ENCODE assay signal across 1 cellular context in genomic region chr7:130208511-130208910, GRCh38.
TF ChIP-seq lines count a peak whose summit lies in the region.

No MANE protein-coding gene starts in this region.

TF ChIP-seq in K562, 482 proteins besides CTCF, POLR2A, EP300 and RAD21:
- TF ChIP-seq CEBPB (tag; IDR thresholded peaks at IDR 0.05) (peak; percentile 42; the same call in 1 of the 2 replicates), GTF2B (IDR thresholded peaks at IDR 0.05; ENCODE audit: extremely low read depth, insufficient read length) (no peak), CEBPG (CRISPR knock-in tag; IDR thresholded peaks at IDR 0.05) (no peak; the same call in 1 of the 2 replicates), CEBPG (tag; conservative IDR thresholded peaks at IDR 0.05 in 1 of 2, IDR thresholded peaks at IDR 0.05 in 1 of 2) (peak in 1 of 2 experiments; percentile 49; a peak in 2 of 4 replicates), HNRNPH1 (optimal IDR thresholded peaks at IDR 0.05; ENCODE audit: low read depth, low read length) (no peak), KLF10 (CRISPR knock-in tag; IDR thresholded peaks at IDR 0.05) (no peak), ELF2 (CRISPR knock-in tag; IDR thresholded peaks at IDR 0.05) (no peak), ZNF408 (CRISPR knock-in tag; IDR thresholded peaks at IDR 0.05; ENCODE audit: low read depth) (no peak), ELF1 (tag; IDR thresholded peaks at IDR 0.05) (peak; percentile 18; the same call in 1 of the 2 replicates)
